In the genomic region with DNA sequence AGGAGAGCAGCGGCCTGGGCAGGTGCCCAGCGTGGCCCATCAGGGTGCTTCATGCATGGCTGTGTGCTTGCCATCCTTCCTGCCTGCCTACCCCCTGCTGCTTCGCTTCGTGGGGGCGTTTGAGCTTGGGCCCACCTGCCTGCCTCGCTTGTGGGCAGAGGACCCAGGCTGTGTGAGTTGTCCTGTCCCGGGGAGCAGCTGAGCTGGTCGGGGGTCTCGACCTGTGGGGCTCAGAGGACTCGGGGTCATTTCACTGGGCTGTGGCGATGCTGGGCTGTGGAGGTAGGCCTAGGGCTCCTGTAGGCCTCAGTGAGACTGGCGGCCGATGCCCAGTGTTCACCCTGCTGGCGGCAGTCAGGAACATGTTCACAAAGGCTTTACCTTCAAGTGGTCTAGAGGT, we compare ENCODE assay signal across 15 cellular contexts. TPM values are rescaled to one million over a fixed set of nuclear protein-coding genes. Genes with fewer than 3 reads are reported as not detected.
DNase-seq lines count a peak whose midpoint lies in the region; ATAC-seq, FAIRE-seq and TF ChIP-seq lines count a peak whose summit lies in the region.
"Had no signal": no experiment of that assay in that cellular context is flagged by ENCODE, and none has a peak within 500 bp of the region (broad histone marks: within the 10 kb centered on the region; RNA-seq: fewer than 3 reads in every experiment).

No MANE protein-coding gene starts in this region.

- H2AFZ ChIP-seq in HCT116 (ENCODE audit: low read depth, low read length, poor library complexity, severe bottlenecking) (no peak overlapping the region), astrocyte (ENCODE audit: low read depth, low read length) (no peak overlapping the region)
- H2AFZ ChIP-seq: neural progenitor cell had no signal

- peaks cover 26 to 32% of the 10 kb centered on the region in 2 experiments; a peak in 3 of 4 replicates for H3K36me3 ChIP-seq in HCT116 (ENCODE audit: control insufficient read depth in 1 of 2, insufficient read depth in 2 of 2, low read length in 2 of 2)
- peaks cover 29% of the 10 kb centered on the region for H3K36me3 ChIP-seq in astrocyte (ENCODE audit: insufficient read depth, low read length)
- H3K36me3 ChIP-seq in left ventricle myocardium inferior = peaks cover 76% of the 10 kb centered on the region
- H3K36me3 ChIP-seq in skeletal muscle tissue (ENCODE audit: control insufficient read depth in 3 of 3, insufficient read depth in 3 of 3, low read length in 3 of 3) = peaks cover 75 to 82% (median 78%) of the 10 kb centered on the region in 3 donors
- H3K36me3 ChIP-seq: neural progenitor cell had no signal

- TF ChIP-seq RAD21 in HCT116 (IDR thresholded peaks at IDR 0.05; ENCODE audit: low read depth) = no peak

- no peak overlapping the region for H3K4me2 ChIP-seq in HCT116 (ENCODE audit: low read length)
- no peak overlapping the region for H3K4me2 ChIP-seq in astrocyte (ENCODE audit: low read length)
- H3K4me2 ChIP-seq: neural progenitor cell had no signal

- intact Hi-C loops in HCT116 (cut with micrococcal nuclease) = no loop called here
- intact Hi-C loops in left ventricle myocardium inferior (cut with micrococcal nuclease) = no loop called here
- intact Hi-C loops in CD4-positive, alpha-beta T cell (cut with DNase I, micrococcal nuclease) = no loop called here

- H3K4me3 ChIP-seq in HCT116 (replicated peaks in 1 of 2; ENCODE audit: low read depth in 1 of 2, low read length in 2 of 2) (no peak overlapping the region), astrocyte (ENCODE audit: insufficient read depth, low read depth, low read length) (no peak overlapping the region), left ventricle myocardium inferior (no peak overlapping the region), skeletal muscle tissue (ENCODE audit: low read length in 3 of 3) (no peak overlapping the region)
- H3K4me3 ChIP-seq: left lung, neural progenitor cell had no signal

- peaks cover 32% of the 10 kb centered on the region for H3K36me3 Mint-ChIP-seq in astrocyte (ENCODE audit: low read depth, unreplicated experiment)
- peaks cover 92% of the 10 kb centered on the region for H3K36me3 Mint-ChIP-seq in CD4-positive, alpha-beta T cell (ENCODE audit: low read depth)

- H3K9me3 Mint-ChIP-seq in astrocyte (ENCODE audit: unreplicated experiment) = no peaks in the 10 kb centered on the region
- H3K9me3 Mint-ChIP-seq in CD4-positive, alpha-beta T cell = no peaks in the 10 kb centered on the region
- H3K9me3 Mint-ChIP-seq: activated T-helper 2 cell treated with anti-CD3 and anti-CD28 coated beads, Interferon-gamma antibody, Interleukin-2, Interleukin-4, amounts not matched to agents 10 μg/mL and 5 μg/mL and 100 μg/mL, durations not matched to agents 14 hours and 24 hours and 36 hours; neural progenitor cell had no signal

- no peaks in the 10 kb centered on the region for H3K9me3 ChIP-seq in HCT116 (ENCODE audit: control insufficient read depth in 1 of 2, insufficient read depth in 1 of 2, low read depth in 1 of 2, low read length in 2 of 2)
- H3K9me3 ChIP-seq in astrocyte (ENCODE audit: insufficient read depth, low read depth, low read length) = no peaks in the 10 kb centered on the region
- H3K9me3 ChIP-seq in left ventricle myocardium inferior (replicated peaks) = no peaks in the 10 kb centered on the region
- no peaks in the 10 kb centered on the region for H3K9me3 ChIP-seq in skeletal muscle tissue (ENCODE audit: control insufficient read depth in 3 of 3, low read length in 3 of 3)
- no peaks in the 10 kb centered on the region for H3K9me3 ChIP-seq in CD4-positive, alpha-beta T cell (ENCODE audit: control insufficient read depth, low read length)
- H3K9me3 ChIP-seq: left lung had no signal

- RAD21 ChIA-PET in HCT116 (lab: Charles Lee; ENCODE audit: low non-redundant PET in 1 of 2, low total read pairs in 2 of 2, uncharacterized antibody in 2 of 2, unreplicated experiment in 2 of 2) = no interaction called here

- POLR2A ChIA-PET in HCT116 (lab: Charles Lee) = no interaction called here
- POLR2A ChIA-PET in CD4-positive, alpha-beta T cell (lab: Charles Lee) = no interaction called here

- H3K27me3 ChIP-seq in HCT116 (ENCODE audit: insufficient read depth, low read length) (no peaks in the 10 kb centered on the region), astrocyte (ENCODE audit: insufficient read depth, low read length) (no peaks in the 10 kb centered on the region), left ventricle myocardium inferior (ENCODE audit: low read depth) (no peaks in the 10 kb centered on the region), skeletal muscle tissue (ENCODE audit: control insufficient read depth in 3 of 3, insufficient read depth in 3 of 3, low read length in 3 of 3) (no peaks in the 10 kb centered on the region)
- H3K27me3 ChIP-seq in CD4-positive, alpha-beta T cell (ENCODE audit: control insufficient read depth, insufficient read depth, low read length) = no peaks in the 10 kb centered on the region
- H3K27me3 ChIP-seq: left lung, neural progenitor cell had no signal

- CTCF ChIA-PET in HCT116 (lab: Charles Lee) = no interaction called here
- CTCF ChIA-PET in CD4-positive, alpha-beta T cell (lab: Charles Lee) = no interaction called here

- peaks cover 11% of the 10 kb centered on the region for H3K4me1 Mint-ChIP-seq in astrocyte (ENCODE audit: low read depth, unreplicated experiment)
- H3K4me1 Mint-ChIP-seq in CD4-positive, alpha-beta T cell (ENCODE audit: low read depth) = no peaks in the 10 kb centered on the region

- H3K27ac ChIP-seq in HCT116 (ENCODE audit: low read depth, low read length) (no peak overlapping the region), astrocyte (ENCODE audit: low read depth, low read length) (no peak overlapping the region), left ventricle myocardium inferior (replicated peaks) (peak overlapping the region; percentile 85), skeletal muscle tissue (ENCODE audit: low read depth, low read length) (peak overlapping the region; percentile 10)
- H3K27ac ChIP-seq in CD4-positive, alpha-beta T cell (ENCODE audit: low read depth, low read length) = no peak overlapping the region
- H3K27ac ChIP-seq: neural progenitor cell had no signal

- TF ChIP-seq CTCF in HCT116 (IDR thresholded peaks at IDR 0.05 in 2 of 3, conservative IDR thresholded peaks at IDR 0.05 in 1 of 3; ENCODE audit: borderline replicate concordance in 1 of 3, insufficient read depth in 1 of 3, low read depth in 2 of 3, low read length in 2 of 3) (no peak), astrocyte (IDR thresholded peaks at IDR 0.05; ENCODE audit: insufficient read depth, low read depth, low read length) (no peak), left ventricle myocardium inferior (IDR thresholded peaks at IDR 0.05; ENCODE audit: borderline replicate concordance) (no peak)
- TF ChIP-seq CTCF in CD4-positive, alpha-beta T cell (IDR thresholded peaks at IDR 0.05) = no peak

- H3K27me3 Mint-ChIP-seq in astrocyte (ENCODE audit: low read depth, unreplicated experiment) = no peaks in the 10 kb centered on the region
- no peaks in the 10 kb centered on the region for H3K27me3 Mint-ChIP-seq in CD4-positive, alpha-beta T cell

- no peak overlapping the region for H3K9ac ChIP-seq in HCT116 (ENCODE audit: low read length)
- no peak overlapping the region for H3K9ac ChIP-seq in astrocyte (ENCODE audit: low read length)
- peak overlapping the region in 1 of 3 donors; percentile 45 for H3K9ac ChIP-seq in skeletal muscle tissue (ENCODE audit: low read depth in 1 of 3, low read length in 3 of 3)
- H3K9ac ChIP-seq: neural progenitor cell had no signal

- BruUV-seq in HCT116 (replicated peaks; lab: Mats Ljungman, UMichigan) = no TSS peak

- H3K9me2 ChIP-seq in HCT116 (ENCODE audit: insufficient read depth) = no peaks in the 10 kb centered on the region

- no peaks in the 10 kb centered on the region for H4K20me1 ChIP-seq in HCT116 (ENCODE audit: insufficient read depth)
- H4K20me1 ChIP-seq in astrocyte (ENCODE audit: insufficient read depth, low read length) = peaks cover 43% of the 10 kb centered on the region

- DNase-seq in HCT116 (ENCODE audit: low read depth, low spot score) (no peak), astrocyte (ENCODE audit: low read depth) (no peak), left ventricle myocardium inferior (no peak), NCI-H2107 treated with DMSO at 0.1 percent for 48 hours (lab: John Stamatoyannopoulos, UW; ENCODE audit: unreplicated experiment) (no peak), RKO (ENCODE audit: low spot score) (no peak), NCI-H345 (lab: John Stamatoyannopoulos, UW) (no peak)
- no peak for DNase-seq in CD4-positive, alpha-beta T cell
- DNase-seq: activated CD4-positive, alpha-beta T cell treated with anti-CD3 and anti-CD28 coated beads, Interleukin-2, amount 50 U/mL, for 48 hours; DMS 273 treated with DMSO at 0.1 percent for 48 hours; effector memory CD4-positive, alpha-beta T cell had no signal

- peak; percentile 9; the same call in 1 of the 2 replicates for ATAC-seq in HCT116
- no peak for ATAC-seq in CD4-positive, alpha-beta T cell (ENCODE audit: poor library complexity)

- no peak for FAIRE-seq in astrocyte (lab: Jason Lieb, UNC)
- FAIRE-seq: HTR-8/SVneo had no signal

- peak overlapping the region; percentile 85 for H3K27ac Mint-ChIP-seq in astrocyte (ENCODE audit: unreplicated experiment)
- H3K27ac Mint-ChIP-seq in CD4-positive, alpha-beta T cell = no peak overlapping the region
- H3K27ac Mint-ChIP-seq: activated T-helper 2 cell treated with anti-CD3 and anti-CD28 coated beads, Interferon-gamma antibody, Interleukin-2, Interleukin-4, amounts not matched to agents 10 μg/mL and 5 μg/mL and 100 μg/mL, durations not matched to agents 14 hours and 24 hours and 36 hours had no signal

- H3K4me1 ChIP-seq in HCT116 (ENCODE audit: control insufficient read depth in 1 of 2, insufficient read depth in 2 of 2, low read length in 2 of 2) = no peaks in the 10 kb centered on the region
- peaks cover 6% of the 10 kb centered on the region for H3K4me1 ChIP-seq in astrocyte (ENCODE audit: insufficient read depth, low read length)
- peaks cover 43% of the 10 kb centered on the region for H3K4me1 ChIP-seq in left ventricle myocardium inferior
- peaks cover 15 to 27% (median 25%) of the 10 kb centered on the region in 3 donors for H3K4me1 ChIP-seq in skeletal muscle tissue (ENCODE audit: control insufficient read depth in 3 of 3, insufficient read depth in 3 of 3, low read length in 3 of 3)
- H3K4me1 ChIP-seq: neural progenitor cell had no signal

- no peak overlapping the region for H3K4me3 Mint-ChIP-seq in astrocyte (ENCODE audit: unreplicated experiment)
- no peak overlapping the region for H3K4me3 Mint-ChIP-seq in CD4-positive, alpha-beta T cell
- H3K4me3 Mint-ChIP-seq: neural progenitor cell had no signal

- no peak for TF ChIP-seq POLR2A in HCT116 (IDR thresholded peaks at IDR 0.05; ENCODE audit: borderline replicate concordance, extremely low read depth, insufficient read depth, insufficient read length)

- H3K79me2 ChIP-seq in HCT116 (ENCODE audit: insufficient read depth, low read length) = no peaks in the 10 kb centered on the region
- H3K79me2 ChIP-seq in astrocyte (ENCODE audit: insufficient read depth, low read length) = no peaks in the 10 kb centered on the region

RNA-seq across cellular contexts. Expression of gene STAB1, which starts 12.1 kb away (rescaled TPM):
- 0.44 TPM for total RNA-seq in HCT116 (2021; ENCODE audit: unreplicated experiment)
- 0.12 TPM in 1 of 2 replicates, not detected in the other for polyA plus RNA-seq in HCT116 (2012)
- 0.39 TPM in 1 of 2 replicates, not detected in the other for total RNA-seq in astrocyte
- 67.2 TPM for total RNA-seq in left ventricle myocardium inferior
- total RNA-seq in skeletal muscle tissue = 67.3 TPM
- 1 to 10 TPM; 1.5 to 2.5 TPM for total RNA-seq in CD4-positive, alpha-beta T cell

RNA-seq across cellular contexts. Expression of gene NISCH, which starts 27.7 kb away (rescaled TPM):
- 72.8 TPM for total RNA-seq in HCT116 (2021; ENCODE audit: unreplicated experiment)
- 54.7 and 58.3 TPM in 2 replicates for polyA plus RNA-seq in HCT116 (2012)
- total RNA-seq in astrocyte = 118 TPM in 2 replicates
- 44.3 TPM for total RNA-seq in left ventricle myocardium inferior
- total RNA-seq in skeletal muscle tissue = 43.3 TPM
- 100 to 1,000 TPM; 160 to 163 TPM for total RNA-seq in CD4-positive, alpha-beta T cell

RNA-seq across cellular contexts. Expression of gene TNNC1, which starts 29.2 kb away (rescaled TPM):
- total RNA-seq in HCT116 (2021; ENCODE audit: unreplicated experiment) (2.2 TPM), astrocyte (5.4 and 12.4 TPM in 2 replicates), left ventricle myocardium inferior (8,962 TPM), skeletal muscle tissue (461 TPM)
- 6.1 and 7.1 TPM in 2 replicates for polyA plus RNA-seq in HCT116 (2012)
- 1 to 10 TPM; 5.3 to 6.6 TPM for total RNA-seq in CD4-positive, alpha-beta T cell

RNA-seq across cellular contexts. Expression of gene SEMA3G, which starts 38.2 kb away (rescaled TPM):
- 4.2 TPM for total RNA-seq in HCT116 (2021; ENCODE audit: unreplicated experiment)
- polyA plus RNA-seq in HCT116 (2012) = 1.3 and 1.4 TPM in 2 replicates
- total RNA-seq in astrocyte = 0.09 and 0.26 TPM in 2 replicates
- 9.2 TPM for total RNA-seq in left ventricle myocardium inferior
- 4.7 TPM for total RNA-seq in skeletal muscle tissue
- total RNA-seq in CD4-positive, alpha-beta T cell = under 1 TPM; 0.34 to 0.69 TPM

RNA-seq across cellular contexts. Expression of gene NT5DC2, which starts 50.6 kb away (rescaled TPM):
- total RNA-seq in HCT116 (2021; ENCODE audit: unreplicated experiment) = 125 TPM
- 111 and 112 TPM in 2 replicates for polyA plus RNA-seq in HCT116 (2012)
- 178 and 189 TPM in 2 replicates for total RNA-seq in astrocyte
- 69.3 TPM for total RNA-seq in left ventricle myocardium inferior
- 20.9 TPM for total RNA-seq in skeletal muscle tissue
- total RNA-seq in CD4-positive, alpha-beta T cell = 1 to 10 TPM; 2.5 to 4.2 TPM

Comparison
In these comparisons a context has a peak if more than half of its experiments do, and no peak if none do; other contexts are left out.
1. H3K27ac ChIP-seq: peak in left ventricle myocardium inferior (single experiment) and skeletal muscle tissue (single experiment); none in HCT116 (single experiment), astrocyte (single experiment) and CD4-positive, alpha-beta T cell (single experiment).
2. RNA of gene STAB1, which starts 12.1 kb away (total RNA-seq): 67.3 TPM in skeletal muscle tissue (single experiment) and 67.2 TPM in left ventricle myocardium inferior (single experiment); 1.5 to 2.5 TPM in CD4-positive, alpha-beta T cell, 0.44 TPM in HCT116 (single experiment) and 0.39 TPM in astrocyte; every median in the first group is over 10 times any median in the second.
3. RNA of gene TNNC1, which starts 29.2 kb away (total RNA-seq): 8,962 TPM in left ventricle myocardium inferior (single experiment) and 461 TPM in skeletal muscle tissue (single experiment); 5.4 to 12.4 TPM in astrocyte, 5.3 to 6.6 TPM in CD4-positive, alpha-beta T cell and 2.2 TPM in HCT116 (single experiment); every median in the first group is over 10 times any median in the second.